Comparison of ENCODE assay signal across 31 cellular contexts in genomic region chr6:17588011-17588410, GRCh38.
"Had no signal": no experiment of that assay in that cellular context is flagged by ENCODE, and none has a peak within 500 bp of the region (broad histone marks: within the 10 kb centered on the region; RNA-seq: fewer than 3 reads in every experiment).

No MANE protein-coding gene starts in this region.

- H3K36me3 ChIP-seq: adrenal gland, breast epithelium, Peyer's patch, WERI-Rb-1 had no signal

- H3K27ac ChIP-seq: adrenal gland, body of pancreas, breast epithelium, KMS-11, Peyer's patch, WERI-Rb-1 had no signal

- DNase-seq: activated CD4-positive, alpha-beta T cell treated with anti-CD3 and anti-CD28 coated beads for 1 hour; activated CD4-positive, alpha-beta T cell treated with anti-CD3 and anti-CD28 coated beads for 48 hours; activated CD4-positive, alpha-beta T cell treated with anti-CD3 and anti-CD28 coated beads, Interleukin-2, amount 50 U/mL, for 48 hours; activated CD4-positive, CD25-positive, alpha-beta regulatory T cell; activated CD8-positive, alpha-beta T cell treated with anti-CD3 and anti-CD28 coated beads, Interleukin-2, amount 10 ng/mL, durations not matched to agents 7 days and 5 days; activated gamma-delta T cell treated with Interleukin-2 at 50 U/mL for 16 hours; activated naive CD4-positive, alpha-beta T cell treated with anti-CD3 and anti-CD28 coated beads for 36 hours; activated T-cell treated with anti-CD3 and anti-CD28 coated beads, Interleukin-2, amount 50 U/mL, for 24 hours; adrenal gland; body of pancreas; MM.1S; MV-4-11; NCI-H1092; NCI-H1436 treated with DMSO at 0.1 percent for 48 hours; NCI-H1694 treated with DMSO at 0.1 percent for 48 hours; NCI-H2029; NCI-H345; NCI-H524 treated with DMSO at 0.1 percent for 48 hours; PC-3; Peyer's patch; RPMI8226; SIG-M5; T-cell; T-helper 2 cell; T-helper 9 cell; WERI-Rb-1 had no signal

- H3K4me3 ChIP-seq: adrenal gland, body of pancreas, breast epithelium, Peyer's patch had no signal

- H3K4me3 Mint-ChIP-seq: activated CD8-positive, alpha-beta T cell treated with anti-CD3 and anti-CD28 coated beads, Interleukin-2, amount 10 ng/mL, durations not matched to agents 7 days and 5 days; activated naive CD4-positive, alpha-beta T cell treated with anti-CD3 and anti-CD28 coated beads for 36 hours; activated T-cell treated with anti-CD3 and anti-CD28 coated beads, Interleukin-2, amount 50 U/mL, for 24 hours; T-cell had no signal

- H3K27ac Mint-ChIP-seq: activated CD8-positive, alpha-beta T cell treated with anti-CD3 and anti-CD28 coated beads, Interleukin-2, amount 10 ng/mL, durations not matched to agents 7 days and 5 days; activated naive CD4-positive, alpha-beta T cell treated with anti-CD3 and anti-CD28 coated beads for 36 hours; activated naive CD4-positive, alpha-beta T cell treated with anti-CD3 and anti-CD28 coated beads, Interleukin-2, amount 50 U/mL, for 72 hours; activated T-cell treated with anti-CD3 and anti-CD28 coated beads, Interleukin-2, amount 50 U/mL, for 24 hours; activated T-helper 2 cell treated with anti-CD3 and anti-CD28 coated beads, Interferon-gamma antibody, Interleukin-2, Interleukin-4, amounts not matched to agents 10 μg/mL and 5 μg/mL and 100 μg/mL, durations not matched to agents 14 hours and 24 hours and 36 hours; T-cell had no signal

- H3K36me3 Mint-ChIP-seq: activated naive CD4-positive, alpha-beta T cell treated with anti-CD3 and anti-CD28 coated beads, Interleukin-2, amount 50 U/mL, for 72 hours; T-cell had no signal

- H3K27me3 ChIP-seq: adrenal gland, body of pancreas, breast epithelium, Peyer's patch had no signal

- H3K4me1 ChIP-seq: adrenal gland, breast epithelium had no signal

- ATAC-seq: activated CD8-positive, alpha-beta T cell treated with anti-CD3 and anti-CD28 coated beads, Interleukin-2, amount 10 ng/mL, durations not matched to agents 7 days and 5 days; activated naive CD4-positive, alpha-beta T cell treated with anti-CD3 and anti-CD28 coated beads, Interleukin-2, amount 50 U/mL, for 72 hours; body of pancreas; PC-3; SK-N-SH treated with all-trans-retinoic acid at 6 μM for 48 hours; T-cell had no signal

- H3K27me3 Mint-ChIP-seq: activated T-cell treated with anti-CD3 and anti-CD28 coated beads, Interleukin-2, amount 50 U/mL, for 24 hours; T-cell had no signal

- H3K9me3 ChIP-seq: adrenal gland, body of pancreas, breast epithelium, Peyer's patch had no signal

- H3K9me3 Mint-ChIP-seq: activated naive CD4-positive, alpha-beta T cell treated with anti-CD3 and anti-CD28 coated beads for 36 hours; activated naive CD4-positive, alpha-beta T cell treated with anti-CD3 and anti-CD28 coated beads, Interleukin-2, amount 50 U/mL, for 72 hours; activated T-cell treated with anti-CD3 and anti-CD28 coated beads, Interleukin-2, amount 50 U/mL, for 24 hours; activated T-helper 2 cell treated with anti-CD3 and anti-CD28 coated beads, Interferon-gamma antibody, Interleukin-2, Interleukin-4, amounts not matched to agents 10 μg/mL and 5 μg/mL and 100 μg/mL, durations not matched to agents 14 hours and 24 hours and 36 hours; T-cell had no signal
